Comparison of ENCODE assay signal across 1 cellular context in the genomic region with DNA sequence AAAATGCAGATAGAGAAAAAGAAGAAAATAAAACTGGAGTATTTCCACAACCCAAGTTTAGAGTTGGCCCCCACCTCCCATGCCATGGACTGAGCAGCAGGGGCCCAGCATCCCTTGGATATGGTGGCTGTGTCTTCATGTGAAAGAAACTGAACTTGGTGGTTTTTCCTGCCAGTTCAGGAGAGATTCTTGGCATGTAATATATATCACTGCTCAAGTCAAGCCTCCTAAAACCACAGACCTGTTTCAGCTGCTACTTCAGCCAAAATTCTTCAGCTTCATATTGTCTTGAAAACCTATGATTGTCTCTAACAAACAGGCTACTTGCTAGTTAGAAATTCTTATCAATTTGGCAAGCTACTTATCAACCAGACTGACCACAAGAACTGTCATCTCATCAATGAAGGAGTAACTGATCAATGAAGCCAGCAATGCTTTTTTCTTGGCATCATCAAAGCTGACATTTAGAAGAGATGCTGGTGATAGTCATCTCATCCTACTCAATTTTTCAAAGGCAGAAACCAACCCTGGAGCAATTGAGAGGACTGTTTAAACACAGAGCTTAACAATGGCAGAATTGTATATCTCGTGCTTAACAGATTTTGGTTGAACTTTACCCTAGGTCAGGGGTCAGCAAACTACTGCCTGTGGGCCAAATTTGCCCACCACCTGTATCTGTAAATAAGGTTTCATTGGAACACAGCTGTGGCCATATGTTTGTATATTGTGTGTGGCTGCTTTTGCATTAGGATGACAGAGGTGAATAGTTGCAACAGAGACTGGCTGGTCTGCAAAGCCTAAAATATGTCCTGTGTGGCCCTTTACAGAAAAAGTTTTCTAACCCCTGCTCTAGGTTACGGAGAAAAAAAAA.
TF ChIP-seq lines count a peak whose summit lies in the region.

No MANE protein-coding gene starts in this region.

TF ChIP-seq in HepG2, 621 proteins besides CTCF, POLR2A, EP300 and RAD21 (continued from another document and continues in another):
- TF ChIP-seq ZNF207 (IDR thresholded peaks at IDR 0.05; ENCODE audit: borderline replicate concordance) (no peak), ZFP90 (CRISPR knock-in tag; IDR thresholded peaks at IDR 0.05; ENCODE audit: borderline replicate concordance) (0 out of 2 replicates have a peak, but pooled peaks have one; percentile 71), ZNF274 (CRISPR knock-in tag; IDR thresholded peaks at IDR 0.05) (no peak), TFE3 (CRISPR knock-in tag; IDR thresholded peaks at IDR 0.05) (peak; percentile 95), THAP9 (CRISPR knock-in tag; IDR thresholded peaks at IDR 0.05; ENCODE audit: borderline replicate concordance) (no peak), HBP1 (CRISPR knock-in tag; IDR thresholded peaks at IDR 0.05; ENCODE audit: low read depth) (peak; percentile 69; the same call in 1 of the 2 replicates), CHD2 (IDR thresholded peaks at IDR 0.05; ENCODE audit: low read depth, low read length) (0 out of 2 replicates have a peak, but pooled peaks have one; percentile 14), MZF1 (CRISPR knock-in tag; IDR thresholded peaks at IDR 0.05; ENCODE audit: borderline replicate concordance) (no peak), ZBTB43 (CRISPR knock-in tag; conservative IDR thresholded peaks at IDR 0.05) (peak; percentile 80; the same call in 1 of the 2 replicates), ATF4 (CRISPR knock-in tag; IDR thresholded peaks at IDR 0.05) (peak in 1 of 2 experiments; percentile 81; a peak in 2 of 4 replicates), ZNF780A (CRISPR knock-in tag; IDR thresholded peaks at IDR 0.05) (no peak), SRF (IDR thresholded peaks at IDR 0.05; ENCODE audit: low read depth, low read length) (no peak; the same call in 1 of the 2 replicates), FOXO4 (CRISPR knock-in tag; conservative IDR thresholded peaks at IDR 0.05) (no peak), RFX5 (IDR thresholded peaks at IDR 0.05; ENCODE audit: low read depth, low read length) (no peak), ZBTB8A (CRISPR knock-in tag; IDR thresholded peaks at IDR 0.05; ENCODE audit: borderline replicate concordance, low read depth) (peak; percentile 65; the same call in 1 of the 2 replicates), ZNF354B (CRISPR knock-in tag; IDR thresholded peaks at IDR 0.05) (no peak), MTF2 (CRISPR knock-in tag; IDR thresholded peaks at IDR 0.05; ENCODE audit: borderline replicate concordance) (no peak), PRPF4 (IDR thresholded peaks at IDR 0.05; ENCODE audit: low read depth, low read length, poor library complexity, severe bottlenecking) (no peak), ZBTB38 (CRISPR knock-in tag; IDR thresholded peaks at IDR 0.05) (no peak), SOX5 (CRISPR knock-in tag; IDR thresholded peaks at IDR 0.05; ENCODE audit: borderline replicate concordance) (peak; percentile 100), IRF2 (CRISPR knock-in tag; IDR thresholded peaks at IDR 0.05) (peak; percentile 90), MAFG (CRISPR knock-in tag; IDR thresholded peaks at IDR 0.05) (no peak), EED (CRISPR knock-in tag; IDR thresholded peaks at IDR 0.05) (no peak), ATF2 (CRISPR knock-in tag; IDR thresholded peaks at IDR 0.05) (peak; percentile 86), DMTF1 (CRISPR knock-in tag; IDR thresholded peaks at IDR 0.05) (0 out of 2 replicates have a peak, but pooled peaks have one; percentile 62), SALL2 (CRISPR knock-in tag; IDR thresholded peaks at IDR 0.05) (peak; percentile 33; the same call in 1 of the 2 replicates), ZNF136 (CRISPR knock-in tag; IDR thresholded peaks at IDR 0.05; ENCODE audit: low read depth) (no peak; the same call in 1 of the 2 replicates), ZSCAN22 (CRISPR knock-in tag; IDR thresholded peaks at IDR 0.05) (peak; percentile 64; the same call in 1 of the 2 replicates), ZNF503 (CRISPR knock-in tag; IDR thresholded peaks at IDR 0.05) (peak; percentile 99), SP2 (CRISPR knock-in tag; IDR thresholded peaks at IDR 0.05) (no peak), ZNF34 (CRISPR knock-in tag; IDR thresholded peaks at IDR 0.05; ENCODE audit: borderline replicate concordance) (peak; percentile 91; the same call in 1 of the 2 replicates)
- TF ChIP-seq, protein P1, sequence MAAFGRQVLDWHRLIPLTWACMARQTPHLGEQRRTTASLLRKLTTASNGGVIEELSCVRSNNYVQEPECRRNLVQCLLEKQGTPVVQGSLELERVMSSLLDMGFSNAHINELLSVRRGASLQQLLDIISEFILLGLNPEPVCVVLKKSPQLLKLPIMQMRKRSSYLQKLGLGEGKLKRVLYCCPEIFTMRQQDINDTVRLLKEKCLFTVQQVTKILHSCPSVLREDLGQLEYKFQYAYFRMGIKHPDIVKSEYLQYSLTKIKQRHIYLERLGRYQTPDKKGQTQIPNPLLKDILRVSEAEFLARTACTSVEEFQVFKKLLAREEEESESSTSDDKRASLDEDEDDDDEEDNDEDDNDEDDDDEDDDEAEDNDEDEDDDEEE (CRISPR knock-in tag; IDR thresholded peaks at IDR 0.05): no peak
- TF ChIP-seq, protein P2, sequence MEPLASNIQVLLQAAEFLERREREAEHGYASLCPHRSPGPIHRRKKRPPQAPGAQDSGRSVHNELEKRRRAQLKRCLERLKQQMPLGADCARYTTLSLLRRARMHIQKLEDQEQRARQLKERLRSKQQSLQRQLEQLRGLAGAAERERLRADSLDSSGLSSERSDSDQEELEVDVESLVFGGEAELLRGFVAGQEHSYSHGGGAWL (CRISPR knock-in tag; IDR thresholded peaks at IDR 0.05): no peak
- TF ChIP-seq, protein P3, sequence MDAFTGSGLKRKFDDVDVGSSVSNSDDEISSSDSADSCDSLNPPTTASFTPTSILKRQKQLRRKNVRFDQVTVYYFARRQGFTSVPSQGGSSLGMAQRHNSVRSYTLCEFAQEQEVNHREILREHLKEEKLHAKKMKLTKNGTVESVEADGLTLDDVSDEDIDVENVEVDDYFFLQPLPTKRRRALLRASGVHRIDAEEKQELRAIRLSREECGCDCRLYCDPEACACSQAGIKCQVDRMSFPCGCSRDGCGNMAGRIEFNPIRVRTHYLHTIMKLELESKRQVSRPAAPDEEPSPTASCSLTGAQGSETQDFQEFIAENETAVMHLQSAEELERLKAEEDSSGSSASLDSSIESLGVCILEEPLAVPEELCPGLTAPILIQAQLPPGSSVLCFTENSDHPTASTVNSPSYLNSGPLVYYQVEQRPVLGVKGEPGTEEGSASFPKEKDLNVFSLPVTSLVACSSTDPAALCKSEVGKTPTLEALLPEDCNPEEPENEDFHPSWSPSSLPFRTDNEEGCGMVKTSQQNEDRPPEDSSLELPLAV (CRISPR knock-in tag; conservative IDR thresholded peaks at IDR 0.05; ENCODE audit: low read depth): no peak
